In the genomic region with DNA sequence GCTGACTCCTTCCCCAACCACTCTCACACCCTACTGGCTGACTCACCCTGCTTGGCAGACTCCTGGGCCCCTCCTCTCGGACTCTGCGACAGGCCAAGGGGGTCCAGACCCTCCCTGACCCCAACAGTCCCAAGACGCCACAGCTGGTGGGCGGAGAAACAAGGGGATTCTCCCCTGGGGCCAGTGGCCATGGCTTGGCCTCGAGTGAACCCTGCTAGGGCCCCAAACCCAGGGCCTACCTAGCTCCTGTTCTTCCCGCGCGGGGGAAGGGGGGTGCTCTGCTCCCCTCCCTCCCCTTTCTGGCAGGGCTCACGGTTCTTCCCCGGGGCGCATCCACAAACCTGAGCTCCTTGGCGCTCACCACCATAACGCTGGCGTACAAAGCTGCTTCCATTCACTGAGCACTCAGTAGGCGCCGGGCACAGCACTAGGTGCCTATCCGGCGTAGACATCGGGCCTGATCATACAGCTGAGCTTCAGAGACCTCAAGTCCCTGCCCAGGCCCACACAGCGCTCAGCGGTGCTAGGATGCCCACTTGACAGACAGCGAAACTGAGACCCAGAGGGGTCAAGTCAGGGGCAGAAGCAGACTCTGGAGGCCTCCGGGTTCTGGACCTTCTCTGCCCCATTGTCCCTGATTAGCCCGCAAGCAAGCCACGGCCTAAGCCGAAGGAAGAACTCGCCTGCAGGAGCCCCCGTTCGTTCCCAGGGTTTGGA, we compare ENCODE assay signal across 2 cellular contexts.
TF ChIP-seq lines count a peak whose summit lies in the region.

No MANE protein-coding gene starts in this region.

TF ChIP-seq in GM23338, 12 proteins besides CTCF, POLR2A, EP300 and RAD21:
- TF ChIP-seq ZNF331 (CRISPR knock-in tag; IDR thresholded peaks at IDR 0.05; ENCODE audit: low read depth): no peak
- TF ChIP-seq, protein P1, sequence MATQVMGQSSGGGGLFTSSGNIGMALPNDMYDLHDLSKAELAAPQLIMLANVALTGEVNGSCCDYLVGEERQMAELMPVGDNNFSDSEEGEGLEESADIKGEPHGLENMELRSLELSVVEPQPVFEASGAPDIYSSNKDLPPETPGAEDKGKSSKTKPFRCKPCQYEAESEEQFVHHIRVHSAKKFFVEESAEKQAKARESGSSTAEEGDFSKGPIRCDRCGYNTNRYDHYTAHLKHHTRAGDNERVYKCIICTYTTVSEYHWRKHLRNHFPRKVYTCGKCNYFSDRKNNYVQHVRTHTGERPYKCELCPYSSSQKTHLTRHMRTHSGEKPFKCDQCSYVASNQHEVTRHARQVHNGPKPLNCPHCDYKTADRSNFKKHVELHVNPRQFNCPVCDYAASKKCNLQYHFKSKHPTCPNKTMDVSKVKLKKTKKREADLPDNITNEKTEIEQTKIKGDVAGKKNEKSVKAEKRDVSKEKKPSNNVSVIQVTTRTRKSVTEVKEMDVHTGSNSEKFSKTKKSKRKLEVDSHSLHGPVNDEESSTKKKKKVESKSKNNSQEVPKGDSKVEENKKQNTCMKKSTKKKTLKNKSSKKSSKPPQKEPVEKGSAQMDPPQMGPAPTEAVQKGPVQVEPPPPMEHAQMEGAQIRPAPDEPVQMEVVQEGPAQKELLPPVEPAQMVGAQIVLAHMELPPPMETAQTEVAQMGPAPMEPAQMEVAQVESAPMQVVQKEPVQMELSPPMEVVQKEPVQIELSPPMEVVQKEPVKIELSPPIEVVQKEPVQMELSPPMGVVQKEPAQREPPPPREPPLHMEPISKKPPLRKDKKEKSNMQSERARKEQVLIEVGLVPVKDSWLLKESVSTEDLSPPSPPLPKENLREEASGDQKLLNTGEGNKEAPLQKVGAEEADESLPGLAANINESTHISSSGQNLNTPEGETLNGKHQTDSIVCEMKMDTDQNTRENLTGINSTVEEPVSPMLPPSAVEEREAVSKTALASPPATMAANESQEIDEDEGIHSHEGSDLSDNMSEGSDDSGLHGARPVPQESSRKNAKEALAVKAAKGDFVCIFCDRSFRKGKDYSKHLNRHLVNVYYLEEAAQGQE (IDR thresholded peaks at IDR 0.05; ENCODE audit: unreplicated experiment): no peak
- TF ChIP-seq, protein P2, sequence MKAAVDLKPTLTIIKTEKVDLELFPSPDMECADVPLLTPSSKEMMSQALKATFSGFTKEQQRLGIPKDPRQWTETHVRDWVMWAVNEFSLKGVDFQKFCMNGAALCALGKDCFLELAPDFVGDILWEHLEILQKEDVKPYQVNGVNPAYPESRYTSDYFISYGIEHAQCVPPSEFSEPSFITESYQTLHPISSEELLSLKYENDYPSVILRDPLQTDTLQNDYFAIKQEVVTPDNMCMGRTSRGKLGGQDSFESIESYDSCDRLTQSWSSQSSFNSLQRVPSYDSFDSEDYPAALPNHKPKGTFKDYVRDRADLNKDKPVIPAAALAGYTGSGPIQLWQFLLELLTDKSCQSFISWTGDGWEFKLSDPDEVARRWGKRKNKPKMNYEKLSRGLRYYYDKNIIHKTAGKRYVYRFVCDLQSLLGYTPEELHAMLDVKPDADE (IDR thresholded peaks at IDR 0.05): no peak
TF ChIP-seq in GM23338: peak in this region for 0.

TF ChIP-seq in H1, 55 proteins besides CTCF, POLR2A, EP300 and RAD21:
- TF ChIP-seq NANOG (IDR thresholded peaks at IDR 0.05; ENCODE audit: insufficient read depth, low read depth, low read length, poor library complexity, severe bottlenecking): no peak
- no peak for TF ChIP-seq SIN3A (conservative IDR thresholded peaks at IDR 0.05 in 1 of 2, IDR thresholded peaks at IDR 0.05 in 1 of 2; ENCODE audit: low read depth in 1 of 2, low read length in 2 of 2)
- TF ChIP-seq KDM1A (IDR thresholded peaks at IDR 0.05; ENCODE audit: borderline replicate concordance, low read length): peak; percentile 97
- no peak for TF ChIP-seq GTF2F1 (IDR thresholded peaks at IDR 0.05; ENCODE audit: borderline replicate concordance, low read depth, low read length)
- no peak for TF ChIP-seq TEAD4 (IDR thresholded peaks at IDR 0.05; ENCODE audit: low read depth, low read length)
- peak in 1 of 2 experiments; percentile 50; a peak in 1 of 4 replicates for TF ChIP-seq HDAC2 (IDR thresholded peaks at IDR 0.05; ENCODE audit: borderline replicate concordance in 1 of 2, low read depth in 2 of 2, low read length in 2 of 2)
- no peak for TF ChIP-seq NRF1 (IDR thresholded peaks at IDR 0.05; ENCODE audit: low read depth, low read length)
- TF ChIP-seq, protein P3, sequence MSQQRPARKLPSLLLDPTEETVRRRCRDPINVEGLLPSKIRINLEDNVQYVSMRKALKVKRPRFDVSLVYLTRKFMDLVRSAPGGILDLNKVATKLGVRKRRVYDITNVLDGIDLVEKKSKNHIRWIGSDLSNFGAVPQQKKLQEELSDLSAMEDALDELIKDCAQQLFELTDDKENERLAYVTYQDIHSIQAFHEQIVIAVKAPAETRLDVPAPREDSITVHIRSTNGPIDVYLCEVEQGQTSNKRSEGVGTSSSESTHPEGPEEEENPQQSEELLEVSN (IDR thresholded peaks at IDR 0.05): peak; percentile 35
